ENCODE assay signal across 2 cellular contexts in the genomic region with DNA sequence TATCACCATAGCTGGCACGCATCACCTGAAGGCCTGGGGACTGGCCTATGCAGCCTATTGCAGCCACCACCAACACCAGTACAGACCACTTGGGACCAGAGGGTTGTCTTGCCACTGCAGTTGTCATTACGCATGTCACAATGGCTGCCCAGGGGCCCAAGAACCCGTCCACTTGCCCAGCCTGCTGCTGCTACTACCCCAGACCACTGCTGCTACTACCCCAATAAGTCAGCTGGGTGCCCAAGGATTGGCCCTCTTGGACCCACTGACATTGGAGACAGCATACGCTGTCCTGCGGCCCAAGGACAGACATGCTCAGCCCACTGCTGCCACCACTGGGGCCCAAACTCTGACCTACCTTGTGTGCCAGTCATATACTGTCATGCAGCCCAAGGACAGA.
TF ChIP-seq lines count a peak whose summit lies in the region.

No MANE protein-coding gene starts in this region.

TF ChIP-seq in IMR-90, 13 proteins besides CTCF, POLR2A, EP300 and RAD21:
- TF ChIP-seq FOS (IDR thresholded peaks at IDR 0.05; ENCODE audit: low read depth, low read length), result no peak
- TF ChIP-seq, protein P1, sequence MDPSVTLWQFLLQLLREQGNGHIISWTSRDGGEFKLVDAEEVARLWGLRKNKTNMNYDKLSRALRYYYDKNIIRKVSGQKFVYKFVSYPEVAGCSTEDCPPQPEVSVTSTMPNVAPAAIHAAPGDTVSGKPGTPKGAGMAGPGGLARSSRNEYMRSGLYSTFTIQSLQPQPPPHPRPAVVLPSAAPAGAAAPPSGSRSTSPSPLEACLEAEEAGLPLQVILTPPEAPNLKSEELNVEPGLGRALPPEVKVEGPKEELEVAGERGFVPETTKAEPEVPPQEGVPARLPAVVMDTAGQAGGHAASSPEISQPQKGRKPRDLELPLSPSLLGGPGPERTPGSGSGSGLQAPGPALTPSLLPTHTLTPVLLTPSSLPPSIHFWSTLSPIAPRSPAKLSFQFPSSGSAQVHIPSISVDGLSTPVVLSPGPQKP (IDR thresholded peaks at IDR 0.05; ENCODE audit: borderline replicate concordance, low read depth, low read length), result no peak
- TF ChIP-seq SMC3 (IDR thresholded peaks at IDR 0.05; ENCODE audit: low read depth, low read length), result no peak
- TF ChIP-seq MAZ (IDR thresholded peaks at IDR 0.05; ENCODE audit: borderline replicate concordance, low read depth, low read length), result no peak
- TF ChIP-seq MAFK (IDR thresholded peaks at IDR 0.05; ENCODE audit: low read depth, low read length), result no peak
- TF ChIP-seq BHLHE40 (IDR thresholded peaks at IDR 0.05; ENCODE audit: low read depth, low read length), result no peak
- TF ChIP-seq, protein P2, sequence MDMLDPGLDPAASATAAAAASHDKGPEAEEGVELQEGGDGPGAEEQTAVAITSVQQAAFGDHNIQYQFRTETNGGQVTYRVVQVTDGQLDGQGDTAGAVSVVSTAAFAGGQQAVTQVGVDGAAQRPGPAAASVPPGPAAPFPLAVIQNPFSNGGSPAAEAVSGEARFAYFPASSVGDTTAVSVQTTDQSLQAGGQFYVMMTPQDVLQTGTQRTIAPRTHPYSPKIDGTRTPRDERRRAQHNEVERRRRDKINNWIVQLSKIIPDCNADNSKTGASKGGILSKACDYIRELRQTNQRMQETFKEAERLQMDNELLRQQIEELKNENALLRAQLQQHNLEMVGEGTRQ (IDR thresholded peaks at IDR 0.05; ENCODE audit: low read depth, low read length), result no peak
- TF ChIP-seq CEBPB (IDR thresholded peaks at IDR 0.05; ENCODE audit: low read depth, low read length), result no peak
TF ChIP-seq in IMR-90: peak in this region for 0.

TF ChIP-seq in H1, 55 proteins besides CTCF, POLR2A, EP300 and RAD21:
- TF ChIP-seq KDM4A (IDR thresholded peaks at IDR 0.05; ENCODE audit: low read depth, low read length, severe bottlenecking), result no peak
- TF ChIP-seq, protein P3, sequence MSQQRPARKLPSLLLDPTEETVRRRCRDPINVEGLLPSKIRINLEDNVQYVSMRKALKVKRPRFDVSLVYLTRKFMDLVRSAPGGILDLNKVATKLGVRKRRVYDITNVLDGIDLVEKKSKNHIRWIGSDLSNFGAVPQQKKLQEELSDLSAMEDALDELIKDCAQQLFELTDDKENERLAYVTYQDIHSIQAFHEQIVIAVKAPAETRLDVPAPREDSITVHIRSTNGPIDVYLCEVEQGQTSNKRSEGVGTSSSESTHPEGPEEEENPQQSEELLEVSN (IDR thresholded peaks at IDR 0.05), result no peak
- TF ChIP-seq HDAC2 (IDR thresholded peaks at IDR 0.05; ENCODE audit: borderline replicate concordance in 1 of 2, low read depth in 2 of 2, low read length in 2 of 2), result no peak
- TF ChIP-seq BRCA1 (IDR thresholded peaks at IDR 0.05; ENCODE audit: low read depth, low read length), result no peak
- no peak for TF ChIP-seq RXRA (IDR thresholded peaks at IDR 0.05; ENCODE audit: insufficient read depth, low read depth, low read length)
- no peak for TF ChIP-seq NRF1 (IDR thresholded peaks at IDR 0.05; ENCODE audit: low read depth, low read length)
- TF ChIP-seq JUND (IDR thresholded peaks at IDR 0.05; ENCODE audit: low read length), result no peak
- TF ChIP-seq SP4 (IDR thresholded peaks at IDR 0.05; ENCODE audit: low read length), result no peak
- no peak for TF ChIP-seq RBBP5 (IDR thresholded peaks at IDR 0.05; ENCODE audit: borderline replicate concordance, low read depth, low read length)
- TF ChIP-seq KDM5A (IDR thresholded peaks at IDR 0.05; ENCODE audit: low read length), result no peak
- no peak for TF ChIP-seq SRF (IDR thresholded peaks at IDR 0.05; ENCODE audit: low read depth, low read length)
- TF ChIP-seq ZNF274 (IDR thresholded peaks at IDR 0.05; ENCODE audit: borderline replicate concordance, extremely low read depth, low read length), result no peak
- TF ChIP-seq GTF2F1 (IDR thresholded peaks at IDR 0.05; ENCODE audit: borderline replicate concordance, low read depth, low read length), result no peak
- TF ChIP-seq SUZ12 (IDR thresholded peaks at IDR 0.05; ENCODE audit: low read length), result no peak
- TF ChIP-seq KDM1A (IDR thresholded peaks at IDR 0.05; ENCODE audit: borderline replicate concordance, low read length), result no peak
- TF ChIP-seq, protein P4, sequence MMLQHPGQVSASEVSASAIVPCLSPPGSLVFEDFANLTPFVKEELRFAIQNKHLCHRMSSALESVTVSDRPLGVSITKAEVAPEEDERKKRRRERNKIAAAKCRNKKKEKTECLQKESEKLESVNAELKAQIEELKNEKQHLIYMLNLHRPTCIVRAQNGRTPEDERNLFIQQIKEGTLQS (IDR thresholded peaks at IDR 0.05; ENCODE audit: insufficient read depth, low read depth, low read length), result no peak
- TF ChIP-seq PHF8 (conservative IDR thresholded peaks at IDR 0.05; ENCODE audit: low read depth, low read length), result no peak
- TF ChIP-seq EZH2 (IDR thresholded peaks at IDR 0.05; ENCODE audit: low read depth, low read length, severe bottlenecking), result no peak
- TF ChIP-seq SP1 (IDR thresholded peaks at IDR 0.05; ENCODE audit: low read depth, low read length), result no peak
- TF ChIP-seq YY1 (IDR thresholded peaks at IDR 0.05; ENCODE audit: low read depth, low read length), result no peak
